27 cellular contexts compared by ENCODE assay signal in genomic region chr12:93356214-93356613, GRCh38.
"Had no signal": no experiment of that assay in that cellular context is flagged by ENCODE, and none has a peak within 500 bp of the region (broad histone marks: within the 10 kb centered on the region; RNA-seq: fewer than 3 reads in every experiment).

No MANE protein-coding gene starts in this region.

- H3K27me3 ChIP-seq: stomach, suprapubic skin, testis, thyroid gland, tibial artery, tibial nerve, transverse colon, upper lobe of left lung, upper lobe of right lung, uterus, vagina had no signal

- ATAC-seq: stimulated activated effector memory CD8-positive, alpha-beta T cell treated with anti-CD3 and anti-CD28 coated beads, Interleukin-12 subunit alpha, Interleukin-12 subunit beta, amount 100 ng/mL, for 72 hours; stimulated activated memory B cell treated with anti-CD40 and anti-IgM and Interleukin-4, amounts not matched to agents 10 μg/mL and 1 μg/mL and 100 μg/mL, for 72 hours; stimulated activated naive B cell treated with anti-CD40 and anti-IgM and Interleukin-4, amounts not matched to agents 10 μg/mL and 1 μg/mL and 100 μg/mL, for 72 hours; stimulated activated naive CD8-positive, alpha-beta T cell treated with anti-CD3 and anti-CD28 coated beads, Interleukin-15, amount 100 ng/mL, for 72 hours; stimulated activated naive CD8-positive, alpha-beta T cell treated with anti-CD3 and anti-CD28 coated beads, Interleukin-15, Interleukin-2, amounts not matched to agents 100 U/mL and 50 U/mL, for 24 hours; upper lobe of right lung had no signal

- H3K36me3 ChIP-seq: stomach, suprapubic skin, thoracic aorta, thyroid gland, tibial artery, tibial nerve, transverse colon, upper lobe of left lung, upper lobe of right lung, uterus, vagina had no signal

- H3K9me3 ChIP-seq: stomach, suprapubic skin, testis, thoracic aorta, thyroid gland, tibial artery, tibial nerve, transverse colon, upper lobe of left lung, upper lobe of right lung, uterus, vagina had no signal

- H3K4me3 ChIP-seq: stomach, suprapubic skin, testis, thoracic aorta, thyroid gland, tibial artery, tibial nerve, transverse colon, upper lobe of left lung, upper lobe of right lung, uterus, vagina had no signal

- H3K4me1 ChIP-seq: suprapubic skin, testis, tibial nerve, transverse colon, upper lobe of left lung, upper lobe of right lung, uterus, vagina had no signal

- H3K27ac ChIP-seq: stomach, suprapubic skin, testis, thoracic aorta, thyroid gland, tibial artery, tibial nerve, transverse colon, upper lobe of left lung, upper lobe of right lung, uterus, vagina had no signal

- FAIRE-seq: urothelium cell line had no signal

- DNase-seq: stimulated activated CD4-positive, alpha-beta T cell treated with anti-CD3 and anti-CD28 coated beads, Interleukin-2, amount 100 ng/mL, for 48 hours; stimulated activated CD4-positive, alpha-beta T cell treated with anti-CD3 and anti-CD28 coated beads, Interleukin-4, amount 100 ng/mL, for 1 hour; stimulated activated CD4-positive, alpha-beta T cell treated with anti-CD3 and anti-CD28 coated beads, Interleukin-4, amount 100 ng/mL, for 24 hours; stimulated activated CD4-positive, alpha-beta T cell treated with anti-CD3 and anti-CD28 coated beads, Interleukin-4, amount 100 ng/mL, for 4 hours; stimulated activated CD8-positive, alpha-beta memory T cell treated with anti-CD3 and anti-CD28 coated beads, Interleukin-4, amount 100 ng/mL, for 48 hours; stimulated activated naive B cell treated with anti-CD40 and anti-IgM and Interleukin-4, amounts not matched to agents 10 μg/mL and 1 μg/mL and 100 μg/mL, for 72 hours; stimulated activated naive CD4-positive, alpha-beta T cell; stimulated activated naive CD4-positive, alpha-beta T cell treated with Interleukin-2 at 50 U/mL for 16 hours; stimulated activated naive CD8-positive, alpha-beta T cell treated with anti-CD3 and anti-CD28 coated beads, Interleukin-15, amount 100 ng/mL, for 72 hours; stimulated activated naive CD8-positive, alpha-beta T cell treated with anti-CD3 and anti-CD28 coated beads, Interleukin-15, Interleukin-2, amounts not matched to agents 100 U/mL and 50 U/mL, for 24 hours; stomach; substantia nigra; testis; thyroid gland; tibial artery; transverse colon; trophoblast cell; upper lobe of left lung; upper lobe of right lung; uterus had no signal
